In genomic region chr9:6150483-6150882, GRCh38 we compare ENCODE assay signal across 20 cellular contexts.
DNase-seq lines count a peak whose midpoint lies in the region; ATAC-seq, FAIRE-seq and TF ChIP-seq lines count a peak whose summit lies in the region.
"Had no signal": no experiment of that assay in that cellular context is flagged by ENCODE, and none has a peak within 500 bp of the region (broad histone marks: within the 10 kb centered on the region; RNA-seq: fewer than 3 reads in every experiment).

No MANE protein-coding gene starts in this region.

- RAD21 ChIA-PET in GM12878 (lab: Charles Lee; ENCODE audit: unreplicated experiment) = no interaction called here

- TF ChIP-seq POLR2A in GM12878 (IDR thresholded peaks at IDR 0.05; ENCODE audit: low read depth, low read length) = no peak

- no peaks in the 10 kb centered on the region for H3K4me1 ChIP-seq in GM12878 (ENCODE audit: control insufficient read depth, insufficient read depth, low read length)
- H3K4me1 ChIP-seq: Caco-2 had no signal

- H3K27me3 ChIP-seq in GM12878 (replicated peaks in 1 of 2; ENCODE audit: control insufficient read depth in 2 of 2, insufficient read depth in 2 of 2, low read length in 1 of 2) = no peaks in the 10 kb centered on the region

- H3K9me3 ChIP-seq in GM12878 (replicated peaks; ENCODE audit: control insufficient read depth, insufficient read depth, low read length) = no peaks in the 10 kb centered on the region; the same call in 2 of the 3 replicates
- H3K9me3 ChIP-seq: Caco-2, SK-N-SH had no signal

- no peak overlapping the region for H2AFZ ChIP-seq in GM12878 (ENCODE audit: control insufficient read depth, low read depth, low read length)

- SMC1A ChIA-PET in GM12878 (lab: Charles Lee; ENCODE audit: uncharacterized antibody, unreplicated experiment) = no interaction called here

- H3K36me3 Mint-ChIP-seq in activated CD4-positive, alpha-beta T cell treated with anti-CD3 and anti-CD28 coated beads, Interleukin-2, amount 10 ng/mL, durations not matched to agents 7 days and 5 days (ENCODE audit: low read depth) = no peaks in the 10 kb centered on the region

- H4K20me1 ChIP-seq in GM12878 (ENCODE audit: control insufficient read depth, insufficient read depth) = no peaks in the 10 kb centered on the region

- no peak overlapping the region for H3K4me2 ChIP-seq in GM12878 (ENCODE audit: control insufficient read depth, insufficient read depth)
- H3K4me2 ChIP-seq: SK-N-SH had no signal

- no peaks in the 10 kb centered on the region for H3K9me3 Mint-ChIP-seq in activated CD4-positive, alpha-beta T cell treated with anti-CD3 and anti-CD28 coated beads, Interleukin-2, amount 10 ng/mL, durations not matched to agents 7 days and 5 days

- H3K27ac ChIP-seq in GM12878 (ENCODE audit: control insufficient read depth, insufficient read depth) = no peak overlapping the region

- intact Hi-C loops in GM12878 (cut with micrococcal nuclease; ENCODE audit: unreplicated experiment) (no loop called here), Right ventricle myocardium superior (cut with DNase I) (no loop called here)

- no peak overlapping the region for H3K27ac Mint-ChIP-seq in activated CD4-positive, alpha-beta T cell treated with anti-CD3 and anti-CD28 coated beads, Interleukin-2, amount 10 ng/mL, durations not matched to agents 7 days and 5 days
- H3K27ac Mint-ChIP-seq: B cell had no signal

- TF ChIP-seq CTCF in GM12878 (IDR thresholded peaks at IDR 0.05 in 2 of 3, conservative IDR thresholded peaks at IDR 0.05 in 1 of 3; ENCODE audit: control insufficient read depth in 2 of 3, extremely low read depth in 1 of 3, insufficient read depth in 1 of 3, low read depth in 3 of 3, low read length in 3 of 3) = no peak

- DNase-seq in NCI-H1092 treated with DMSO at 0.1 percent for 48 hours (lab: John Stamatoyannopoulos, UW) = peak; percentile 9
- DNase-seq in NCI-H1092 (lab: John Stamatoyannopoulos, UW) = no peak
- peak; percentile 74 for DNase-seq in NCI-H2029 (lab: John Stamatoyannopoulos, UW)
- DNase-seq in NCI-H345 treated with DMSO at 0.1 percent for 48 hours (lab: John Stamatoyannopoulos, UW; ENCODE audit: unreplicated experiment) = peak; percentile 2
- DNase-seq in GM12878 (ENCODE audit: low read depth, low spot score) = no peak
- no peak for DNase-seq in activated CD4-positive, alpha-beta T cell treated with anti-CD3 and anti-CD28 coated beads, Interleukin-2, amount 10 ng/mL, durations not matched to agents 7 days and 5 days
- no peak for DNase-seq in Right ventricle myocardium superior
- no peak for DNase-seq in NCI-H446 treated with DMSO at 0.1 percent for 48 hours (lab: John Stamatoyannopoulos, UW)
- DNase-seq: 8988T, Caco-2, DMS79, KG1, MV-4-11, NCI-H2107, NCI-H524 treated with DMSO at 0.1 percent for 48 hours, SK-N-SH had no signal

- no peak for TF ChIP-seq RAD21 in GM12878 (IDR thresholded peaks at IDR 0.05; ENCODE audit: insufficient read depth, low read depth, low read length)

- 20% methylated on average over 2 of the region's 2 CpGs for WGBS in GM12878 (ENCODE audit: insufficient coverage, insufficient replicate concordance, low lambda C conversion rate, missing lambda C conversion rate)

- H3K4me3 ChIP-seq in GM12878 = no peak overlapping the region

- no peaks in the 10 kb centered on the region for H3K36me3 ChIP-seq in GM12878 (ENCODE audit: control insufficient read depth in 2 of 2, insufficient read depth in 2 of 2, low read length in 1 of 2)

- H3K9ac ChIP-seq in GM12878 (ENCODE audit: control insufficient read depth, insufficient read depth, low read length) = no peak overlapping the region
- H3K9ac ChIP-seq: SK-N-SH had no signal

- peaks cover 14% of the 10 kb centered on the region for H3K27me3 Mint-ChIP-seq in activated CD4-positive, alpha-beta T cell treated with anti-CD3 and anti-CD28 coated beads, Interleukin-2, amount 10 ng/mL, durations not matched to agents 7 days and 5 days

- no peak overlapping the region for H3K4me3 Mint-ChIP-seq in activated CD4-positive, alpha-beta T cell treated with anti-CD3 and anti-CD28 coated beads, Interleukin-2, amount 10 ng/mL, durations not matched to agents 7 days and 5 days
- H3K4me3 Mint-ChIP-seq: B cell had no signal

- H3K4me1 Mint-ChIP-seq in activated CD4-positive, alpha-beta T cell treated with anti-CD3 and anti-CD28 coated beads, Interleukin-2, amount 10 ng/mL, durations not matched to agents 7 days and 5 days = no peaks in the 10 kb centered on the region
- H3K4me1 Mint-ChIP-seq: B cell had no signal

- POLR2A ChIA-PET in GM12878 (lab: Charles Lee) = no interaction called here
- POLR2A ChIA-PET in activated CD4-positive, alpha-beta T cell treated with anti-CD3 and anti-CD28 coated beads, Interleukin-2, amount 10 ng/mL, durations not matched to agents 7 days and 5 days (lab: Charles Lee) = no interaction called here

- no peak for TF ChIP-seq EP300 in GM12878 (IDR thresholded peaks at IDR 0.05; ENCODE audit: borderline replicate concordance in 1 of 2, control insufficient read depth in 1 of 2, low read depth in 2 of 2, low read length in 2 of 2)

- H3K79me2 ChIP-seq in GM12878 (ENCODE audit: control insufficient read depth, insufficient read depth, low read length) = no peaks in the 10 kb centered on the region

- ATAC-seq in GM12878 (no peak), Right ventricle myocardium superior (ENCODE audit: poor library complexity) (no peak)
- ATAC-seq: Right ventricle myocardium inferior had no signal

- no TSS peak for BruUV-seq in GM12878 (replicated peaks; lab: Mats Ljungman, UMichigan)

- CTCF ChIA-PET in GM12878 (lab: Yijun Ruan, JAX) = interaction anchor here (1.0 kb wide), 1 partner anchor 72 kb away, joined by 3 read pairs; no protein-coding TSS in a partner anchor
- CTCF ChIA-PET in activated CD4-positive, alpha-beta T cell treated with anti-CD3 and anti-CD28 coated beads, Interleukin-2, amount 10 ng/mL, durations not matched to agents 7 days and 5 days (lab: Charles Lee) = no interaction called here

- peak; percentile 38 for FAIRE-seq in GM12878 (lab: Jason Lieb, UNC)
- FAIRE-seq: H1, RCC 7860 had no signal

- in situ Hi-C loops in GM12878 (cut with MboI) = no loop called here

TF ChIP-seq in GM12878, 131 proteins besides CTCF, POLR2A, EP300 and RAD21:
- no peak for TF ChIP-seq EZH2 (IDR thresholded peaks at IDR 0.05; ENCODE audit: borderline replicate concordance, control insufficient read depth, low read depth, low read length)
- no peak for TF ChIP-seq SP1 (IDR thresholded peaks at IDR 0.05; ENCODE audit: low read depth, low read length)
- TF ChIP-seq CUX1 (IDR thresholded peaks at IDR 0.05; ENCODE audit: insufficient replicate concordance, low read depth, low read length) = no peak
- TF ChIP-seq STAT3 (IDR thresholded peaks at IDR 0.05; ENCODE audit: low read depth, low read length) = no peak
- TF ChIP-seq KAT2A (conservative IDR thresholded peaks at IDR 0.05; ENCODE audit: control insufficient read depth, low read depth, low read length) = no peak
- TF ChIP-seq CEBPB (IDR thresholded peaks at IDR 0.05; ENCODE audit: borderline replicate concordance in 1 of 2, low read depth in 2 of 2, low read length in 2 of 2) = no peak

Comparison
In these comparisons a context has a peak if more than half of its experiments do, and no peak if none do; other contexts are left out.
1. DNase-seq: peak in NCI-H1092 treated with DMSO at 0.1 percent for 48 hours (single experiment), NCI-H2029 (single experiment) and NCI-H345 treated with DMSO at 0.1 percent for 48 hours (single experiment); none in NCI-H1092 (single experiment), GM12878 (single experiment), activated CD4-positive, alpha-beta T cell treated with anti-CD3 and anti-CD28 coated beads, Interleukin-2, amount 10 ng/mL, durations not matched to agents 7 days and 5 days (single experiment), Right ventricle myocardium superior (single experiment) and NCI-H446 treated with DMSO at 0.1 percent for 48 hours (single experiment).